ENCODE assay signal across 7 cellular contexts in genomic region chr2:71130325-71131260, GRCh38.
A peak's percentile ranks its signal among the peaks of the same experiment; 100 is the strongest.
DNase-seq lines count a peak whose midpoint lies in the region; ATAC-seq and TF ChIP-seq lines count a peak whose summit lies in the region.

Gene MPHOSPH10, plus strand, starts transcription at chr2:71130634. Its CDS starts 32 bp downstream, at chr2:71130666.

- peak; percentile 95 for DNase-seq in NCI-H1694 treated with DMSO at 0.1 percent for 48 hours (lab: John Stamatoyannopoulos, UW)
- DNase-seq in T-helper 9 cell, result peak; percentile 80
- DNase-seq in astrocyte of the hippocampus (ENCODE audit: low read depth, low spot score), result peak; percentile 96
- DNase-seq in hippocampal formation (lab: John Stamatoyannopoulos, UW), result peak; percentile 94 to 95
- peak; percentile 68 for DNase-seq in retinal pigment epithelial cell (ENCODE audit: low read depth)

- no peak for TF ChIP-seq CTCF in retinal pigment epithelial cell (conservative IDR thresholded peaks at IDR 0.05; ENCODE audit: low read depth, low read length)

- peak within 1 kb of the TSS; percentile 97 for H3K4me3 ChIP-seq in retinal pigment epithelial cell (ENCODE audit: low read length)

- ATAC-seq in GM18511 (IDR thresholded peaks at IDR 0.05; ENCODE audit: unreplicated experiment) (peak; percentile 93), HG02943 (IDR thresholded peaks at IDR 0.05; ENCODE audit: low read depth, unreplicated experiment) (peak; percentile 94)

Comparison
In these comparisons a context has a peak if more than half of its experiments do, and no peak if none do; other contexts are left out.
1. Peak in every context shown above with its lines: DNase-seq, ATAC-seq and H3K4me3 ChIP-seq.